10 cellular contexts compared by ENCODE assay signal in genomic region chr19:45408121-45408520, GRCh38. TPM values are rescaled to one million over a fixed set of nuclear protein-coding genes. Genes with fewer than 3 reads are reported as not detected.
DNase-seq lines count a peak whose midpoint lies in the region; ATAC-seq and TF ChIP-seq lines count a peak whose summit lies in the region.
"Had no signal": no experiment of that assay in that cellular context is flagged by ENCODE, and none has a peak within 500 bp of the region (broad histone marks: within the 10 kb centered on the region; RNA-seq: fewer than 3 reads in every experiment).

No MANE protein-coding gene starts in this region.

- H3K4me3 Mint-ChIP-seq in CD4-positive, alpha-beta T cell = peak overlapping the region; percentile 44
- H3K4me3 Mint-ChIP-seq in activated CD8-positive, alpha-beta T cell treated with anti-CD3 and anti-CD28 coated beads for 36 hours = peak overlapping the region; percentile 93
- H3K4me3 Mint-ChIP-seq in naive thymus-derived CD4-positive, alpha-beta T cell = peak overlapping the region in 9 of 10 donors; percentile 15 to 69 (median 49)

- in situ Hi-C loops in GM13976 (cut with MboI; ENCODE audit: low sequenced_read_pairs, unreplicated experiment) = no loop called here

- DNase-seq in CD4-positive, alpha-beta T cell = no peak
- DNase-seq in GM13976 (ENCODE audit: low spot score) = peak; percentile 4
- no peak for DNase-seq in activated CD8-positive, alpha-beta T cell treated with anti-CD3 and anti-CD28 coated beads for 36 hours
- DNase-seq in naive thymus-derived CD4-positive, alpha-beta T cell = no peak
- no peak for DNase-seq in iPS-NIHi7 (ENCODE audit: extremely low spot score)
- no peak for DNase-seq in NCI-H2227 (lab: John Stamatoyannopoulos, UW; ENCODE audit: unreplicated experiment)
- DNase-seq: activated effector memory CD4-positive, alpha-beta T cell treated with Interleukin-2 at 50 U/mL for 16 hours; NCI-H2107 had no signal

- H3K36me3 ChIP-seq in naive thymus-derived CD4-positive, alpha-beta T cell (ENCODE audit: control insufficient read depth in 2 of 3, insufficient read depth in 3 of 3, low read length in 3 of 3) = peaks cover 0 to 1% (median 0%) of the 10 kb centered on the region in 3 experiments
- H3K36me3 ChIP-seq: cardiac muscle cell had no signal

- H3K27me3 ChIP-seq in CD4-positive, alpha-beta T cell (ENCODE audit: control insufficient read depth, insufficient read depth, low read length) = peaks cover 19% of the 10 kb centered on the region
- peaks cover 10 to 13% of the 10 kb centered on the region in 2 donors for H3K27me3 ChIP-seq in naive thymus-derived CD4-positive, alpha-beta T cell (ENCODE audit: control insufficient read depth in 2 of 2, insufficient read depth in 2 of 2, low read length in 2 of 2)
- H3K27me3 ChIP-seq: cardiac muscle cell had no signal

- CTCF ChIA-PET in CD4-positive, alpha-beta T cell (lab: Charles Lee) = interaction anchor here (1.2 to 1.5 kb wide), 2 partner anchors 31 to 71 kb away, joined by 3 to 8 read pairs; no protein-coding TSS in a partner anchor
- CTCF ChIA-PET in activated CD8-positive, alpha-beta T cell treated with anti-CD3 and anti-CD28 coated beads for 36 hours (lab: Charles Lee) = interaction anchor here (0.7 to 1.7 kb wide), 3 partner anchors 29 to 77 kb away, joined by 3 to 9 read pairs (median 5); no protein-coding TSS in a partner anchor
- CTCF ChIA-PET in naive thymus-derived CD4-positive, alpha-beta T cell (lab: Charles Lee) = no interaction called here

- peaks cover 16 to 25% of the 10 kb centered on the region in 2 donors for H3K4me1 ChIP-seq in naive thymus-derived CD4-positive, alpha-beta T cell (ENCODE audit: control insufficient read depth in 2 of 2, insufficient read depth in 2 of 2, low read length in 2 of 2)

- peaks cover 36% of the 10 kb centered on the region for H3K4me1 Mint-ChIP-seq in CD4-positive, alpha-beta T cell (ENCODE audit: low read depth)
- H3K4me1 Mint-ChIP-seq in activated CD8-positive, alpha-beta T cell treated with anti-CD3 and anti-CD28 coated beads for 36 hours (ENCODE audit: low read depth) = peaks cover 36% of the 10 kb centered on the region
- H3K4me1 Mint-ChIP-seq in naive thymus-derived CD4-positive, alpha-beta T cell = peaks cover 27 to 48% (median 32%) of the 10 kb centered on the region in 7 donors

- no peaks in the 10 kb centered on the region for H3K9me3 Mint-ChIP-seq in CD4-positive, alpha-beta T cell
- H3K9me3 Mint-ChIP-seq in activated CD8-positive, alpha-beta T cell treated with anti-CD3 and anti-CD28 coated beads for 36 hours = no peaks in the 10 kb centered on the region
- no peaks in the 10 kb centered on the region for H3K9me3 Mint-ChIP-seq in naive thymus-derived CD4-positive, alpha-beta T cell

- peaks cover 20% of the 10 kb centered on the region for H3K36me3 Mint-ChIP-seq in CD4-positive, alpha-beta T cell (ENCODE audit: low read depth)
- H3K36me3 Mint-ChIP-seq in activated CD8-positive, alpha-beta T cell treated with anti-CD3 and anti-CD28 coated beads for 36 hours (ENCODE audit: low read depth) = peaks cover 12% of the 10 kb centered on the region
- H3K36me3 Mint-ChIP-seq in naive thymus-derived CD4-positive, alpha-beta T cell = peaks cover 0 to 16% (median 3%) of the 10 kb centered on the region in 5 donors

- no peak for ATAC-seq in CD4-positive, alpha-beta T cell (ENCODE audit: poor library complexity)
- no peak for ATAC-seq in activated CD8-positive, alpha-beta T cell treated with anti-CD3 and anti-CD28 coated beads for 36 hours
- no peak for ATAC-seq in naive thymus-derived CD4-positive, alpha-beta T cell
- no peak for ATAC-seq in HG02938 (IDR thresholded peaks at IDR 0.05; ENCODE audit: unreplicated experiment)

- TF ChIP-seq CTCF in CD4-positive, alpha-beta T cell (IDR thresholded peaks at IDR 0.05) = no peak
- no peak for TF ChIP-seq CTCF in GM13976 (IDR thresholded peaks at IDR 0.05; ENCODE audit: borderline replicate concordance, control extremely low read depth, extremely low read depth, insufficient read depth, missing control alignments)
- no peak for TF ChIP-seq CTCF in activated CD8-positive, alpha-beta T cell treated with anti-CD3 and anti-CD28 coated beads for 36 hours (IDR thresholded peaks at IDR 0.05)

- no peak overlapping the region for H3K4me3 ChIP-seq in naive thymus-derived CD4-positive, alpha-beta T cell (ENCODE audit: low read length)
- H3K4me3 ChIP-seq: cardiac muscle cell had no signal

- intact Hi-C loops in CD4-positive, alpha-beta T cell (cut with DNase I, micrococcal nuclease) = loop anchor here in 1 of 2 experiments (10.0 kb wide), 2 partner anchors 153 to 457 kb away; partner anchors contain the start of genes FOXA3, MARK4 and SYMPK
- intact Hi-C loops in activated CD8-positive, alpha-beta T cell treated with anti-CD3 and anti-CD28 coated beads for 36 hours (cut with micrococcal nuclease) = no loop called here
- intact Hi-C loops in naive thymus-derived CD4-positive, alpha-beta T cell (cut with micrococcal nuclease) = loop anchor here (5.0 to 10.0 kb wide), 5 partner anchors 156 to 1224 kb away; partner anchors contain the start of genes QPCTL (in 2 of the 2), SNRPD2 (in 2 of the 2), CCDC61 (in 1 of the 2) and FBXO46 (in 1 of the 2)

- POLR2A ChIA-PET in CD4-positive, alpha-beta T cell (lab: Charles Lee) = interaction anchor here (1.5 kb wide), 1 partner anchor 71 kb away, joined by 6 read pairs; no protein-coding TSS in a partner anchor
- POLR2A ChIA-PET in activated CD8-positive, alpha-beta T cell treated with anti-CD3 and anti-CD28 coated beads for 36 hours (lab: Charles Lee) = interaction anchor here (1.1 to 1.5 kb wide), 4 partner anchors 10 to 71 kb away, joined by 3 to 8 read pairs (median 4); partner anchors contain the start of gene ERCC1
- POLR2A ChIA-PET in naive thymus-derived CD4-positive, alpha-beta T cell (lab: Charles Lee) = interaction anchor here (0.8 to 1.3 kb wide), 2 partner anchors 8 to 11 kb away, joined by 3 to 4 read pairs; no protein-coding TSS in a partner anchor

- no peak overlapping the region for H3K27ac ChIP-seq in CD4-positive, alpha-beta T cell (ENCODE audit: low read depth, low read length)
- no peak overlapping the region for H3K27ac ChIP-seq in naive thymus-derived CD4-positive, alpha-beta T cell (ENCODE audit: low read depth, low read length)
- H3K27ac ChIP-seq: cardiac muscle cell had no signal

- H3K27me3 Mint-ChIP-seq in CD4-positive, alpha-beta T cell = peaks cover 29% of the 10 kb centered on the region
- H3K27me3 Mint-ChIP-seq in activated CD8-positive, alpha-beta T cell treated with anti-CD3 and anti-CD28 coated beads for 36 hours = peaks cover 16% of the 10 kb centered on the region
- H3K27me3 Mint-ChIP-seq in naive thymus-derived CD4-positive, alpha-beta T cell = peaks cover 10 to 24% (median 16%) of the 10 kb centered on the region in 5 donors

- H3K27ac Mint-ChIP-seq in CD4-positive, alpha-beta T cell = no peak overlapping the region
- H3K27ac Mint-ChIP-seq in activated CD8-positive, alpha-beta T cell treated with anti-CD3 and anti-CD28 coated beads for 36 hours = no peak overlapping the region
- peak overlapping the region in 2 of 9 donors; percentile 38 to 77 for H3K27ac Mint-ChIP-seq in naive thymus-derived CD4-positive, alpha-beta T cell

- no peaks in the 10 kb centered on the region for H3K9me3 ChIP-seq in CD4-positive, alpha-beta T cell (ENCODE audit: control insufficient read depth, low read length)
- H3K9me3 ChIP-seq in naive thymus-derived CD4-positive, alpha-beta T cell (ENCODE audit: control insufficient read depth in 2 of 3, low read length in 3 of 3) = no peaks in the 10 kb centered on the region

RNA-seq across cellular contexts. Expression of gene POLR1G, which starts 1.7 kb away (rescaled TPM):
- total RNA-seq in CD4-positive, alpha-beta T cell = under 1 TPM; 0.16 to 0.28 TPM
- 10 to 100 TPM in 1 of 2 experiments, 1 to 10 TPM in 1; 9.8 to 11.6 TPM for total RNA-seq in activated CD8-positive, alpha-beta T cell treated with anti-CD3 and anti-CD28 coated beads for 36 hours
- total RNA-seq in naive thymus-derived CD4-positive, alpha-beta T cell = 1 to 10 TPM in 4 of 5 experiments, under 1 TPM in 1; 0.45 to 8.2 (median 4.7) TPM
- 1 to 10 TPM; 5.1 to 5.4 TPM for polyA plus RNA-seq in naive thymus-derived CD4-positive, alpha-beta T cell

RNA-seq across cellular contexts. Expression of gene PPP1R13L, which starts 3.3 kb away (rescaled TPM):
- total RNA-seq in CD4-positive, alpha-beta T cell = 1 to 10 TPM; 1.5 to 3.7 TPM
- total RNA-seq in activated CD8-positive, alpha-beta T cell treated with anti-CD3 and anti-CD28 coated beads for 36 hours = 1 to 10 TPM; 4.6 to 5.8 TPM
- 10 to 100 TPM in 3 of 5 experiments, 1 to 10 TPM in 2; 2.9 to 24.4 (median 11.1) TPM for total RNA-seq in naive thymus-derived CD4-positive, alpha-beta T cell
- under 1 TPM; 0.56 to 0.61 TPM for polyA plus RNA-seq in naive thymus-derived CD4-positive, alpha-beta T cell

RNA-seq across cellular contexts. Expression of gene ERCC1, which starts 15.6 kb away (rescaled TPM):
- total RNA-seq in CD4-positive, alpha-beta T cell = 10 to 100 TPM; 32.5 to 32.6 TPM
- 10 to 100 TPM; 41.6 to 46.5 TPM for total RNA-seq in activated CD8-positive, alpha-beta T cell treated with anti-CD3 and anti-CD28 coated beads for 36 hours
- 10 to 100 TPM; 45.1 to 88.2 (median 53.4) TPM for total RNA-seq in naive thymus-derived CD4-positive, alpha-beta T cell
- 10 to 100 TPM; 31.7 to 32.7 TPM for polyA plus RNA-seq in naive thymus-derived CD4-positive, alpha-beta T cell

RNA-seq across cellular contexts. Expression of gene ERCC2, which starts 37.7 kb away (rescaled TPM):
- 1 to 10 TPM; 8.7 to 9.6 TPM for total RNA-seq in CD4-positive, alpha-beta T cell
- 10 to 100 TPM; 23.2 to 25.6 TPM for total RNA-seq in activated CD8-positive, alpha-beta T cell treated with anti-CD3 and anti-CD28 coated beads for 36 hours
- total RNA-seq in naive thymus-derived CD4-positive, alpha-beta T cell = 10 to 100 TPM; 14.4 to 25.1 (median 19.2) TPM
- polyA plus RNA-seq in naive thymus-derived CD4-positive, alpha-beta T cell = 1 to 10 TPM; 4.4 to 6.0 TPM

RNA-seq across cellular contexts. Expression of gene FOSB, which starts 59.7 kb away (rescaled TPM):
- 100 to 1,000 TPM; 422 to 424 TPM for total RNA-seq in CD4-positive, alpha-beta T cell
- 10 to 100 TPM; 70.0 to 71.2 TPM for total RNA-seq in activated CD8-positive, alpha-beta T cell treated with anti-CD3 and anti-CD28 coated beads for 36 hours
- 1,000 to 10,000 TPM in 1 of 5 experiments, 100 to 1,000 TPM in 1, 10 to 100 TPM in 2, 1 to 10 TPM in 1; 2.1 to 1,925 (median 22.8) TPM for total RNA-seq in naive thymus-derived CD4-positive, alpha-beta T cell
- polyA plus RNA-seq in naive thymus-derived CD4-positive, alpha-beta T cell = 1 to 10 TPM; 3.0 to 5.3 TPM
